17 cellular contexts compared by ENCODE assay signal in the genomic region with DNA sequence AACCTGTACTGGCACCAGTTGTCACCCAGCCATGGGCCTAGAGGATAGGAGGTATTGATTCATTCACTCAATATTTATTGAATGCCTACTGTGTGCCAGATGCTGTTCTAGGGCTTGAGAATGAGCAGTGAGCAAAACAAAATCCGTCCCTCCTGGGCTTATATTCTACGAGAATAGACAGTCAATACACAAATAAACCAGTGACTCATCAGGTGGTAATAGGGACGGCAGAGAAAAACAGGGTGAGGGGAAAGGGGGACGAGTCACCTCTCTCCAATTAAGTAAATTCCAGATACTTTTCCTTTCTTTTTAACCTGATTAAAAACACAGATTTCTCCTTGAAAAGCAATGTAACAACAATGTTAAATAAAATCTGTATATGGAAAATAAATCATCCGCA.
DNase-seq lines count a peak whose midpoint lies in the region; ATAC-seq and FAIRE-seq lines count a peak whose summit lies in the region.
"Had no signal": no experiment of that assay in that cellular context is flagged by ENCODE, and none has a peak within 500 bp of the region (broad histone marks: within the 10 kb centered on the region; RNA-seq: fewer than 3 reads in every experiment).

No MANE protein-coding gene starts in this region.

- CTCF ChIA-PET in activated CD4-positive, alpha-beta T cell treated with anti-CD3 and anti-CD28 coated beads, Interleukin-2, amount 10 ng/mL, durations not matched to agents 7 days and 5 days (lab: Charles Lee) = interaction anchor here (2.0 kb wide), 1 partner anchor 10 kb away, joined by 7 read pairs; no protein-coding TSS in a partner anchor

- peak overlapping the region; percentile 58 for H3K27ac Mint-ChIP-seq in activated CD4-positive, alpha-beta T cell treated with anti-CD3 and anti-CD28 coated beads, Interleukin-2, amount 10 ng/mL, durations not matched to agents 24 days and 14 days
- no peak overlapping the region for H3K27ac Mint-ChIP-seq in activated CD4-positive, alpha-beta T cell treated with anti-CD3 and anti-CD28 coated beads, Interleukin-2, amount 10 ng/mL, durations not matched to agents 7 days and 5 days
- peak overlapping the region in 4 of 6 donors; percentile 49 to 99 (median 87) for H3K27ac Mint-ChIP-seq in immature natural killer cell

- H3K4me1 Mint-ChIP-seq in activated CD4-positive, alpha-beta T cell treated with anti-CD3 and anti-CD28 coated beads, Interleukin-2, amount 10 ng/mL, durations not matched to agents 24 days and 14 days = peaks cover 48% of the 10 kb centered on the region
- peaks cover 14% of the 10 kb centered on the region for H3K4me1 Mint-ChIP-seq in activated CD4-positive, alpha-beta T cell treated with anti-CD3 and anti-CD28 coated beads, Interleukin-2, amount 10 ng/mL, durations not matched to agents 7 days and 5 days
- peaks cover 45 to 50% of the 10 kb centered on the region in 2 donors for H3K4me1 Mint-ChIP-seq in immature natural killer cell

- H3K36me3 Mint-ChIP-seq in activated CD4-positive, alpha-beta T cell treated with anti-CD3 and anti-CD28 coated beads, Interleukin-2, amount 10 ng/mL, durations not matched to agents 24 days and 14 days (ENCODE audit: low read depth) = peaks cover 94% of the 10 kb centered on the region
- peaks cover 42% of the 10 kb centered on the region for H3K36me3 Mint-ChIP-seq in activated CD4-positive, alpha-beta T cell treated with anti-CD3 and anti-CD28 coated beads, Interleukin-2, amount 10 ng/mL, durations not matched to agents 7 days and 5 days (ENCODE audit: low read depth)
- H3K36me3 Mint-ChIP-seq in immature natural killer cell = peaks cover 28 to 52% (median 45%) of the 10 kb centered on the region in 3 donors

- FAIRE-seq in urothelium cell line (lab: Jason Lieb, UNC) = no peak
- FAIRE-seq: A204.1 had no signal

- no peaks in the 10 kb centered on the region for H3K27me3 Mint-ChIP-seq in activated CD4-positive, alpha-beta T cell treated with anti-CD3 and anti-CD28 coated beads, Interleukin-2, amount 10 ng/mL, durations not matched to agents 24 days and 14 days
- H3K27me3 Mint-ChIP-seq in activated CD4-positive, alpha-beta T cell treated with anti-CD3 and anti-CD28 coated beads, Interleukin-2, amount 10 ng/mL, durations not matched to agents 7 days and 5 days = no peaks in the 10 kb centered on the region
- peaks cover 10 to 15% (median 12%) of the 10 kb centered on the region in 3 donors for H3K27me3 Mint-ChIP-seq in immature natural killer cell (ENCODE audit: low read depth in 3 of 3)
- H3K27me3 Mint-ChIP-seq: naive thymus-derived CD4-positive, alpha-beta T cell had no signal

- no peaks in the 10 kb centered on the region for H3K9me3 Mint-ChIP-seq in activated CD4-positive, alpha-beta T cell treated with anti-CD3 and anti-CD28 coated beads, Interleukin-2, amount 10 ng/mL, durations not matched to agents 24 days and 14 days
- H3K9me3 Mint-ChIP-seq in activated CD4-positive, alpha-beta T cell treated with anti-CD3 and anti-CD28 coated beads, Interleukin-2, amount 10 ng/mL, durations not matched to agents 7 days and 5 days = no peaks in the 10 kb centered on the region
- peaks cover 0 to 3% (median 0%) of the 10 kb centered on the region in 6 donors for H3K9me3 Mint-ChIP-seq in immature natural killer cell
- H3K9me3 Mint-ChIP-seq: naive thymus-derived CD4-positive, alpha-beta T cell had no signal

- no peak overlapping the region for H3K4me3 Mint-ChIP-seq in activated CD4-positive, alpha-beta T cell treated with anti-CD3 and anti-CD28 coated beads, Interleukin-2, amount 10 ng/mL, durations not matched to agents 24 days and 14 days
- H3K4me3 Mint-ChIP-seq in activated CD4-positive, alpha-beta T cell treated with anti-CD3 and anti-CD28 coated beads, Interleukin-2, amount 10 ng/mL, durations not matched to agents 7 days and 5 days = no peak overlapping the region
- peak overlapping the region in 1 of 5 donors; percentile 9 for H3K4me3 Mint-ChIP-seq in immature natural killer cell
- H3K4me3 Mint-ChIP-seq: naive thymus-derived CD4-positive, alpha-beta T cell had no signal

- ATAC-seq in HG03460 (IDR thresholded peaks at IDR 0.05; ENCODE audit: unreplicated experiment) = no peak
- ATAC-seq in HG03097 (IDR thresholded peaks at IDR 0.05; ENCODE audit: low FRiP score, unreplicated experiment) = no peak
- ATAC-seq: naive thymus-derived CD4-positive, alpha-beta T cell had no signal

- intact Hi-C loops in activated CD4-positive, alpha-beta T cell treated with anti-CD3 and anti-CD28 coated beads, Interleukin-2, amount 10 ng/mL, durations not matched to agents 24 days and 14 days (cut with micrococcal nuclease) = no loop called here

- DNase-seq in activated CD4-positive, alpha-beta T cell treated with anti-CD3 and anti-CD28 coated beads, Interleukin-2, amount 10 ng/mL, durations not matched to agents 24 days and 14 days = no peak
- no peak for DNase-seq in activated CD4-positive, alpha-beta T cell treated with anti-CD3 and anti-CD28 coated beads, Interleukin-2, amount 10 ng/mL, durations not matched to agents 7 days and 5 days
- DNase-seq in amniotic stem cell (lab: John Stamatoyannopoulos, UW) (peak; percentile 47), immature natural killer cell (no peak), urothelium cell line (ENCODE audit: low spot score) (peak; percentile 73), cortex of kidney (lab: John Stamatoyannopoulos, UW) (no peak)
- DNase-seq: activated CD4-positive, alpha-beta T cell treated with anti-CD3 and anti-CD28 coated beads, Interleukin-2, amount 50 U/mL, for 4 hours; activated gamma-delta T cell treated with Interleukin-2 at 50 U/mL for 16 hours; DMS79; foreskin melanocyte; naive thymus-derived CD4-positive, alpha-beta T cell; NCI-H2227 treated with DMSO at 0.1 percent for 48 hours; OCI-M1; thyroid gland had no signal

- POLR2A ChIA-PET in activated CD4-positive, alpha-beta T cell treated with anti-CD3 and anti-CD28 coated beads, Interleukin-2, amount 10 ng/mL, durations not matched to agents 7 days and 5 days (lab: Charles Lee) = no interaction called here

Comparison
In these comparisons a context has a peak if more than half of its experiments do, and no peak if none do; other contexts are left out.
1. DNase-seq: peak in amniotic stem cell (single experiment) and urothelium cell line (single experiment); none in activated CD4-positive, alpha-beta T cell treated with anti-CD3 and anti-CD28 coated beads, Interleukin-2, amount 10 ng/mL, durations not matched to agents 24 days and 14 days (single experiment), activated CD4-positive, alpha-beta T cell treated with anti-CD3 and anti-CD28 coated beads, Interleukin-2, amount 10 ng/mL, durations not matched to agents 7 days and 5 days (single experiment), immature natural killer cell (0 of 3) and cortex of kidney (single experiment).